Comparison of ENCODE assay signal across 9 cellular contexts in genomic region chr1:11838349-11839272, GRCh38. TPM values are rescaled to one million over a fixed set of nuclear protein-coding genes. Genes with fewer than 3 reads are reported as not detected.
DNase-seq lines count a peak whose midpoint lies in the region; ATAC-seq and TF ChIP-seq lines count a peak whose summit lies in the region.
"Had no signal": no experiment of that assay in that cellular context is flagged by ENCODE, and none has a peak within 500 bp of the region (broad histone marks: within the 10 kb centered on the region; RNA-seq: fewer than 3 reads in every experiment).

No MANE protein-coding gene starts in this region.

- DNase-seq in DMS153 treated with DMSO at 0.1 percent for 48 hours (lab: John Stamatoyannopoulos, UW; ENCODE audit: unreplicated experiment) (peak; percentile 84), KG1 (lab: John Stamatoyannopoulos, UW) (peak; percentile 5), SHP77 (lab: John Stamatoyannopoulos, UW) (peak; percentile 62 to 71), fibroblast of villous mesenchyme (ENCODE audit: low read depth) (peak; percentile 56), nucleus accumbens (lab: John Stamatoyannopoulos, UW) (peak in 48 of 56 donors; percentile 13 to 85 (median 47)), superior temporal gyrus (ENCODE audit: extremely low spot score) (peak; percentile 82)
- peak; percentile 59 for DNase-seq in activated T-helper 2 cell treated with anti-CD3 and anti-CD28 coated beads, Interferon-gamma antibody, Interleukin-2, Interleukin-4, amounts not matched to agents 10 μg/mL and 5 μg/mL and 100 μg/mL, durations not matched to agents 14 hours and 24 hours and 36 hours (ENCODE audit: low spot score)

- no peaks in the 10 kb centered on the region for H3K27me3 Mint-ChIP-seq in activated T-helper 2 cell treated with anti-CD3 and anti-CD28 coated beads, Interferon-gamma antibody, Interleukin-2, Interleukin-4, amounts not matched to agents 10 μg/mL and 5 μg/mL and 100 μg/mL, durations not matched to agents 14 hours and 24 hours and 36 hours (ENCODE audit: low read depth)

- H3K36me3 Mint-ChIP-seq in activated T-helper 2 cell treated with anti-CD3 and anti-CD28 coated beads, Interferon-gamma antibody, Interleukin-2, Interleukin-4, amounts not matched to agents 10 μg/mL and 5 μg/mL and 100 μg/mL, durations not matched to agents 14 hours and 24 hours and 36 hours (ENCODE audit: low read depth), result peaks cover 57% of the 10 kb centered on the region

- intact Hi-C loops in activated T-helper 2 cell treated with anti-CD3 and anti-CD28 coated beads, Interferon-gamma antibody, Interleukin-2, Interleukin-4, amounts not matched to agents 10 μg/mL and 5 μg/mL and 100 μg/mL, durations not matched to agents 14 hours and 24 hours and 36 hours (cut with micrococcal nuclease), result loop anchor here (1.0 to 5.0 kb wide), 2 partner anchors 56 to 69 kb away; no protein-coding TSS in a partner anchor

- TF ChIP-seq CTCF in fibroblast of villous mesenchyme (IDR thresholded peaks at IDR 0.05; ENCODE audit: insufficient read depth, low read depth, low read length), result peak; percentile 99

- no peaks in the 10 kb centered on the region for H3K9me3 Mint-ChIP-seq in activated T-helper 2 cell treated with anti-CD3 and anti-CD28 coated beads, Interferon-gamma antibody, Interleukin-2, Interleukin-4, amounts not matched to agents 10 μg/mL and 5 μg/mL and 100 μg/mL, durations not matched to agents 14 hours and 24 hours and 36 hours

- ATAC-seq in HG03342 (IDR thresholded peaks at IDR 0.05; ENCODE audit: unreplicated experiment), result no peak

- H3K27ac Mint-ChIP-seq in activated T-helper 2 cell treated with anti-CD3 and anti-CD28 coated beads, Interferon-gamma antibody, Interleukin-2, Interleukin-4, amounts not matched to agents 10 μg/mL and 5 μg/mL and 100 μg/mL, durations not matched to agents 14 hours and 24 hours and 36 hours, result no peak overlapping the region

- H3K4me3 ChIP-seq in fibroblast of villous mesenchyme (ENCODE audit: low read depth, low read length), result no peak overlapping the region

- no peak overlapping the region for H3K4me3 Mint-ChIP-seq in activated T-helper 2 cell treated with anti-CD3 and anti-CD28 coated beads, Interferon-gamma antibody, Interleukin-2, Interleukin-4, amounts not matched to agents 10 μg/mL and 5 μg/mL and 100 μg/mL, durations not matched to agents 14 hours and 24 hours and 36 hours (ENCODE audit: low read depth)

- peaks cover 3% of the 10 kb centered on the region for H3K4me1 Mint-ChIP-seq in activated T-helper 2 cell treated with anti-CD3 and anti-CD28 coated beads, Interferon-gamma antibody, Interleukin-2, Interleukin-4, amounts not matched to agents 10 μg/mL and 5 μg/mL and 100 μg/mL, durations not matched to agents 14 hours and 24 hours and 36 hours (ENCODE audit: low read depth)

RNA-seq across cellular contexts. Expression of gene NPPA, which starts 9.0 kb away (rescaled TPM):
- total RNA-seq in activated T-helper 2 cell treated with anti-CD3 and anti-CD28 coated beads, Interferon-gamma antibody, Interleukin-2, Interleukin-4, amounts not matched to agents 10 μg/mL and 5 μg/mL and 100 μg/mL, durations not matched to agents 14 hours and 24 hours and 36 hours, result not detected in 2 replicates
- 0.32 TPM in 1 of 2 replicates, not detected in the other for total RNA-seq in fibroblast of villous mesenchyme
- total RNA-seq: T-helper 2 cell treated with Interferon-gamma antibody and Interleukin-4, amounts not matched to agents 100 ng/mL and 5 ng/mL, for 36 hours had no signal

RNA-seq across cellular contexts. Expression of gene NPPB, which starts 20.1 kb away (rescaled TPM):
- not detected in 2 replicates for total RNA-seq in activated T-helper 2 cell treated with anti-CD3 and anti-CD28 coated beads, Interferon-gamma antibody, Interleukin-2, Interleukin-4, amounts not matched to agents 10 μg/mL and 5 μg/mL and 100 μg/mL, durations not matched to agents 14 hours and 24 hours and 36 hours
- total RNA-seq in fibroblast of villous mesenchyme, result 3.9 and 4.7 TPM in 2 replicates
- total RNA-seq: T-helper 2 cell treated with Interferon-gamma antibody and Interleukin-4, amounts not matched to agents 100 ng/mL and 5 ng/mL, for 36 hours had no signal

RNA-seq across cellular contexts. Expression of gene CLCN6, which starts 32.6 kb away (rescaled TPM):
- total RNA-seq in activated T-helper 2 cell treated with anti-CD3 and anti-CD28 coated beads, Interferon-gamma antibody, Interleukin-2, Interleukin-4, amounts not matched to agents 10 μg/mL and 5 μg/mL and 100 μg/mL, durations not matched to agents 14 hours and 24 hours and 36 hours, result 18.8 and 18.9 TPM in 2 replicates
- total RNA-seq in fibroblast of villous mesenchyme, result 18.6 and 19.0 TPM in 2 replicates

RNA-seq across cellular contexts. Expression of gene MTHFR, which starts 32.8 kb away (rescaled TPM):
- 18.8 and 21.4 TPM in 2 replicates for total RNA-seq in activated T-helper 2 cell treated with anti-CD3 and anti-CD28 coated beads, Interferon-gamma antibody, Interleukin-2, Interleukin-4, amounts not matched to agents 10 μg/mL and 5 μg/mL and 100 μg/mL, durations not matched to agents 14 hours and 24 hours and 36 hours
- 21.6 and 23.5 TPM in 2 replicates for total RNA-seq in fibroblast of villous mesenchyme

Comparison
In these comparisons a context has a peak if more than half of its experiments do, and no peak if none do; other contexts are left out.
1. DNase-seq: peak in every context shown above with its lines; median percentile 84 in DMS153 treated with DMSO at 0.1 percent for 48 hours; 82 in superior temporal gyrus; 66 in SHP77; 59 in activated T-helper 2 cell treated with anti-CD3 and anti-CD28 coated beads, Interferon-gamma antibody, Interleukin-2, Interleukin-4, amounts not matched to agents 10 μg/mL and 5 μg/mL and 100 μg/mL, durations not matched to agents 14 hours and 24 hours and 36 hours; 56 in fibroblast of villous mesenchyme; 47 in nucleus accumbens; 5 in KG1.